20 cellular contexts compared by ENCODE assay signal in the genomic region with DNA sequence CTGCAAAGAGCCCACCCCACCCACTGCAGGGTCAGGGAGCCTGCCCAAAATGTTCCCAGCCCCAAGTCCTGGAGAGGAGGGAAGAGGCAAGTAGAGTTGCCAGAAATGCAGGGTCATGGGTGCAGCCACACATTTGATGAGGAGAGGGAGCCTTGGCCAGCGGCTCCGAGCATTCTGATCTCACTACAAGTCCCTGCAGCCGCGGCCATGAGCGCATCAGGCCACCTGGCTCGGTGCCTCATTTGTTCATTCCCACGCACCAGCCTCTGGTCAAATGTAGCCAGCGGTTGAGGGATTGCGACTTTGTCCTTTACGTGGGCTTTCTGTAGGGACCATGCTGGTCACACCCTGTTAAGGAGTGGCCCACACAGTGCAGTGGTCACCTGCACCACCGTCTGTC.
"Had no signal": no experiment of that assay in that cellular context is flagged by ENCODE, and none has a peak within 500 bp of the region (broad histone marks: within the 10 kb centered on the region; RNA-seq: fewer than 3 reads in every experiment).

No MANE protein-coding gene starts in this region.

- H3K27me3 Mint-ChIP-seq: naive B cell; stimulated activated naive CD8-positive, alpha-beta T cell treated with anti-CD3 and anti-CD28 coated beads, Interleukin-15, Interleukin-2, amounts not matched to agents 100 ng/mL and 50 ng/mL, for 24 hours had no signal

- H3K27me3 ChIP-seq: esophagus muscularis mucosa, gastrocnemius medialis, right lobe of liver, transverse colon had no signal

- DNase-seq: effector CD8-positive, alpha-beta T cell; gastrocnemius medialis; glutamatergic neuron; immature natural killer cell; mesendoderm; naive B cell; occipital lobe; stimulated activated CD4-positive, alpha-beta T cell treated with anti-CD3 and anti-CD28 coated beads, Interleukin-4, amount 100 ng/mL, for 1 hour; stimulated activated CD8-positive, alpha-beta memory T cell treated with anti-CD3 and anti-CD28 coated beads, Interleukin-4, amount 100 ng/mL, for 48 hours; transverse colon had no signal

- ATAC-seq: gastrocnemius medialis; right lobe of liver; stimulated activated effector memory CD8-positive, alpha-beta T cell treated with anti-CD3 and anti-CD28 coated beads, Interleukin-12 subunit alpha, Interleukin-12 subunit beta, amount 100 ng/mL, for 72 hours had no signal

- H3K4me3 Mint-ChIP-seq: immature natural killer cell; naive B cell; nephron; stimulated activated effector memory CD8-positive, alpha-beta T cell treated with anti-CD3 and anti-CD28 coated beads, Interleukin-12 subunit alpha, Interleukin-12 subunit beta, amount 100 ng/mL, for 72 hours; stimulated activated naive CD8-positive, alpha-beta T cell treated with anti-CD3 and anti-CD28 coated beads, Interleukin-15, Interleukin-2, amounts not matched to agents 100 ng/mL and 50 ng/mL, for 24 hours had no signal

- H3K9me3 Mint-ChIP-seq: immature natural killer cell; naive B cell; nephron; stimulated activated effector memory CD8-positive, alpha-beta T cell treated with anti-CD3 and anti-CD28 coated beads, Interleukin-12 subunit alpha, Interleukin-12 subunit beta, amount 100 ng/mL, for 72 hours; stimulated activated naive CD8-positive, alpha-beta T cell treated with anti-CD3 and anti-CD28 coated beads, Interleukin-15, Interleukin-2, amounts not matched to agents 100 ng/mL and 50 ng/mL, for 24 hours had no signal

- H3K27ac Mint-ChIP-seq: immature natural killer cell; nephron; stimulated activated effector memory CD8-positive, alpha-beta T cell treated with anti-CD3 and anti-CD28 coated beads, Interleukin-12 subunit alpha, Interleukin-12 subunit beta, amount 100 ng/mL, for 72 hours; stimulated activated naive CD8-positive, alpha-beta T cell treated with anti-CD3 and anti-CD28 coated beads, Interleukin-15, Interleukin-2, amounts not matched to agents 100 ng/mL and 50 ng/mL, for 24 hours had no signal

- H3K4me1 ChIP-seq: gastrocnemius medialis, parathyroid adenoma, prostate gland had no signal

- H3K9me3 ChIP-seq: esophagus muscularis mucosa, gastrocnemius medialis, prostate gland, right lobe of liver, thoracic aorta, transverse colon had no signal

- H3K27ac ChIP-seq: coronary artery, epithelial cell of prostate, esophagus muscularis mucosa, gastrocnemius medialis, parathyroid adenoma, prostate gland, right lobe of liver, thoracic aorta, transverse colon had no signal

- H3K36me3 ChIP-seq: prostate gland had no signal

- H3K4me3 ChIP-seq: coronary artery, esophagus muscularis mucosa, gastrocnemius medialis, prostate gland, right lobe of liver, thoracic aorta, transverse colon had no signal
